Comparison of ENCODE assay signal across 8 cellular contexts in the genomic region with DNA sequence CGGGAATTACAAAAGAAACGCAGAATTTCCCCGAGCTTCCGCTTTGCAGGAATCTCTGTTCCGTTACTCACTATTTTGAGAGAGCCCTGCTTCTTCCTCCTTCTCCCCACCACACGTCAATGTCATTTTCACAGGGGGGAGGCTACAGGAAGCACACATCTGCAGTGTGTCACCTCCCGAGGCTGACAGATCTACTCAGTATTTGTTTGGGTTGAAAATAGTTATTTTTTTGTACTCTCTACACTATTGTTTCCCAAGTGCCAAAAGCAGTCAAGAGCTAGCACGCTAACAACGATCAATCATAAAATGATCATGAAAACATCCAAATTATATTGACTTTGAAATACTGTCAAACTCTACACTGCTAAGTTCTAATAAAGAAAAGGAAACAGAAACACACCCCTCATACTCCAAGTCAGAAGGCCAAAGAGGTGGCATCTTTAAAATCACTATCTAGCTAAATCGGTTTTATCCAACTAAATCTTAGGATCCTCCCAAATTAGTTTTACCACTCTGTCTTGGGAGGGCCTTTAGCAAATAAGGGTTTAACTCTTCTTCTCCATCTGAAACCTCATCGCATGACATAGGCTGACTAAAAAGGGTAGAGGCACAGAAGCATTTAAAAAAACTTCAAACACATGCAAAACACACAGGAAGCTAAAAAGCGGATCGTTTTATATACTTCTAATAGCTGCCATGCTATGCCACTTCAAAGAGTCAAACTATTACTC. TPM values are rescaled to one million over a fixed set of nuclear protein-coding genes. Genes with fewer than 3 reads are reported as not detected.
DNase-seq lines count a peak whose midpoint lies in the region; ATAC-seq, FAIRE-seq and TF ChIP-seq lines count a peak whose summit lies in the region.

No MANE protein-coding gene starts in this region.

- peaks cover 0 to 2% of the 10 kb centered on the region in 2 donors for H3K9me3 Mint-ChIP-seq in activated T-cell treated with anti-CD3 and anti-CD28 coated beads, Interleukin-2, amount 50 U/mL, for 72 hours

- no peaks in the 10 kb centered on the region for H3K9me3 ChIP-seq in MG63

- H3K27me3 ChIP-seq in GM06990 (replicated peaks; ENCODE audit: control insufficient read depth, insufficient read depth, low read length), result no peaks in the 10 kb centered on the region
- no peaks in the 10 kb centered on the region for H3K27me3 ChIP-seq in MG63

- no peaks in the 10 kb centered on the region for H3K27me3 Mint-ChIP-seq in activated T-cell treated with anti-CD3 and anti-CD28 coated beads, Interleukin-2, amount 50 U/mL, for 72 hours (ENCODE audit: low read depth)

- peak; percentile 95 for ATAC-seq in GM21737 (IDR thresholded peaks at IDR 0.05; ENCODE audit: unreplicated experiment)
- ATAC-seq in activated T-cell treated with anti-CD3 and anti-CD28 coated beads, Interleukin-2, amount 50 U/mL, for 72 hours (replicated peaks in 1 of 2), result peak; percentile 89 to 93

- peaks cover 0 to 17% of the 10 kb centered on the region in 2 donors for H3K36me3 Mint-ChIP-seq in activated T-cell treated with anti-CD3 and anti-CD28 coated beads, Interleukin-2, amount 50 U/mL, for 72 hours (ENCODE audit: insufficient read depth in 2 of 2)

- H3K4me1 Mint-ChIP-seq in activated T-cell treated with anti-CD3 and anti-CD28 coated beads, Interleukin-2, amount 50 U/mL, for 72 hours (ENCODE audit: low read depth), result peaks cover 57% of the 10 kb centered on the region

- peak overlapping the region; percentile 53 for H3K4me3 ChIP-seq in GM06990 (replicated peaks; ENCODE audit: low read depth, low read length)
- no peak overlapping the region for H3K4me3 ChIP-seq in MG63

- peak overlapping the region; percentile 80 to 97 for H3K4me3 Mint-ChIP-seq in activated T-cell treated with anti-CD3 and anti-CD28 coated beads, Interleukin-2, amount 50 U/mL, for 72 hours

- DNase-seq in GM06990 (ENCODE audit: extremely low read depth, insufficient read length) (peak; percentile 57), MV-4-11 (lab: John Stamatoyannopoulos, UW) (peak; percentile 91), medulla oblongata (ENCODE audit: extremely low spot score) (peak; percentile 78), D721Med (ENCODE audit: insufficient read length, low spot score) (no peak), MG63 (no peak)
- DNase-seq in activated T-cell treated with anti-CD3 and anti-CD28 coated beads, Interleukin-2, amount 50 U/mL, for 72 hours, result peak; percentile 59
- DNase-seq in stimulated activated naive CD4-positive, alpha-beta T cell (lab: John Stamatoyannopoulos, UW), result peak; percentile 31 to 76 (median 54)

- TF ChIP-seq CTCF in GM06990 (IDR thresholded peaks at IDR 0.05; ENCODE audit: insufficient read depth, low read length, poor library complexity, severe bottlenecking) (no peak), D721Med (IDR thresholded peaks at IDR 0.05; ENCODE audit: insufficient read depth, missing control alignments) (no peak)

- H3K36me3 ChIP-seq in GM06990 (ENCODE audit: control insufficient read depth, insufficient read depth, low read length), result no peaks in the 10 kb centered on the region
- no peaks in the 10 kb centered on the region for H3K36me3 ChIP-seq in MG63

- no peak for FAIRE-seq in D721Med (lab: Jason Lieb, UNC)

- H3K27ac Mint-ChIP-seq in activated T-cell treated with anti-CD3 and anti-CD28 coated beads, Interleukin-2, amount 50 U/mL, for 72 hours, result peak overlapping the region; percentile 99

RNA-seq across cellular contexts. Expression of a gene that starts 51.8 kb away (rescaled TPM):
- 100 to 1,000 TPM; 154 to 157 TPM for total RNA-seq in activated T-cell treated with anti-CD3 and anti-CD28 coated beads, Interleukin-2, amount 50 U/mL, for 72 hours
- total RNA-seq in MG63 (2014; rRNA removed; shearing (Covaris generic); ENCODE audit: low replicate concordance), result 1.4 and 1.6 TPM in 2 replicates

Comparison
In these comparisons a context has a peak if more than half of its experiments do, and no peak if none do; other contexts are left out.
1. DNase-seq: peak in GM06990 (single experiment), MV-4-11 (single experiment), activated T-cell treated with anti-CD3 and anti-CD28 coated beads, Interleukin-2, amount 50 U/mL, for 72 hours (2 of 2), medulla oblongata (single experiment) and stimulated activated naive CD4-positive, alpha-beta T cell (6 of 6); none in D721Med (single experiment) and MG63 (single experiment).
2. RNA of a gene that starts 51.8 kb away (total RNA-seq): 154 to 157 TPM in activated T-cell treated with anti-CD3 and anti-CD28 coated beads, Interleukin-2, amount 50 U/mL, for 72 hours; 1.4 to 1.6 TPM in MG63; every median in the first group is over 10 times any median in the second.